In the genomic region with DNA sequence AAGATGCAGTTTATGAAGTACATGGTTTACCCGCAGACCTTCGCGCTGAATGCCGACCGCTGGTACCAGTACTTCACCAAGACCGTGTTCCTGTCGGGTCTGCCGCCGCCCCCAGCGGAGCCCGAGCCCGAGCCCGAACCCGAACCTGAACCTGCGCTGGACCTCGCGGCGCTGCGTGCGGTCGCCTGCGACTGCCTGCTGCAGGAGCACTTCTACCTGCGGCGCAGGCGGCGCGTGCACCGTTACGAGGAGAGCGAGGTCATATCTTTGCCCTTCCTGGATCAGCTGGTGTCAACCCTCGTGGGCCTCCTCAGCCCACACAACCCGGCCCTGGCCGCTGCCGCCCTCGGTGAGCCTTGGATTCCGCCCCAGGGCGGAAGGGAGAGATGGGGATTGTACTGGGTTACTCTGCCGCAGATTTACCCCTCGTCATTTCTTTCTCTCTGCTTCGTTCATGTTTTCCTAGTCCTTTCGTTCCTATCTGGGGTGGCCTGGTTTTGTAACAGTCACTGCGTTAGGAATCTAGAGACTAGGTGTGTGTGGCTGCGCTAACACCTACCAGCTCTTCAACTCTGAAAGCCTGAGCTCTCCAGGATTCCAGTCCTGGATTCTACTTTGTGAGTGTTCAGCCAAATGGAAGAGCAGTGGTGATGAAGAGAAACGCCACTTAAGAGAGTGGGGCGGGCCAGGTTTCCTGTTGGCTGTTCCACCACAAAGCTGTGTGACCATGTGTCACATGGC, we compare ENCODE assay signal across 8 cellular contexts. TPM values are rescaled to one million over a fixed set of nuclear protein-coding genes. Genes with fewer than 3 reads are reported as not detected.
DNase-seq lines count a peak whose midpoint lies in the region; ATAC-seq, FAIRE-seq and TF ChIP-seq lines count a peak whose summit lies in the region.

No MANE protein-coding gene starts in this region.

- DNase-seq in GF-D8 (lab: John Stamatoyannopoulos, UW) (peak; percentile 46), GOT3 (lab: John Stamatoyannopoulos, UW) (peak; percentile 21), Kasumi-1 (lab: John Stamatoyannopoulos, UW) (peak; percentile 61 to 65), SK-N-DZ (ENCODE audit: low spot score) (peak; percentile 41), amniotic stem cell (lab: John Stamatoyannopoulos, UW) (peak; percentile 53), right cardiac atrium (peak; percentile 21 to 74 (median 62)), D721Med (ENCODE audit: insufficient read length, low spot score) (no peak)

- H3K4me3 ChIP-seq in right cardiac atrium (ENCODE audit: low read length): peak overlapping the region; percentile 90
- H3K4me3 ChIP-seq in rectal smooth muscle tissue (ENCODE audit: low read length): peak overlapping the region; percentile 89

- H3K4me1 ChIP-seq in right cardiac atrium (ENCODE audit: control insufficient read depth, insufficient read depth, low read length) (no peaks in the 10 kb centered on the region), rectal smooth muscle tissue (ENCODE audit: control insufficient read depth, insufficient read depth, low read length) (peaks cover 8% of the 10 kb centered on the region)

- WGBS in right cardiac atrium: under 1% methylated on average over 45 of the region's 45 CpGs

- no peak for FAIRE-seq in D721Med (lab: Jason Lieb, UNC)

- H3K9me3 ChIP-seq in right cardiac atrium (ENCODE audit: control insufficient read depth, low read length): no peaks in the 10 kb centered on the region

- H3K9ac ChIP-seq in rectal smooth muscle tissue (ENCODE audit: low read length): peak overlapping the region; percentile 70

- intact Hi-C loops in right cardiac atrium (cut with DNase I): no loop called here

- peak overlapping the region; percentile 88 for H3K27ac ChIP-seq in right cardiac atrium (ENCODE audit: low read length)
- peak overlapping the region; percentile 88 for H3K27ac ChIP-seq in rectal smooth muscle tissue (ENCODE audit: low read depth, low read length)

- H3K27me3 ChIP-seq in right cardiac atrium (ENCODE audit: control insufficient read depth, insufficient read depth) (no peaks in the 10 kb centered on the region), rectal smooth muscle tissue (ENCODE audit: control insufficient read depth, insufficient read depth, low read length) (no peaks in the 10 kb centered on the region)

- ATAC-seq in right cardiac atrium: peak; percentile 59 to 68

- peaks cover 4% of the 10 kb centered on the region for H3K36me3 ChIP-seq in rectal smooth muscle tissue (ENCODE audit: control insufficient read depth, insufficient read depth, low read length)

- no peak for TF ChIP-seq CTCF in D721Med (IDR thresholded peaks at IDR 0.05; ENCODE audit: insufficient read depth, missing control alignments)

RNA-seq across cellular contexts. Expression of a gene that starts 0.6 kb away (rescaled TPM):
- 85.2 and 85.5 TPM in 2 replicates for polyA plus RNA-seq in SK-N-DZ (2014; cell fraction: cytosol; rRNA removed)
- 63.3 and 70.9 TPM in 2 replicates for polyA plus RNA-seq in SK-N-DZ (2014; cell fraction: nucleus; rRNA removed)
- total RNA-seq in right cardiac atrium: 10 to 100 TPM; 50.3 to 71.7 (median 58.2) TPM
- polyA plus RNA-seq in right cardiac atrium: 36.8 TPM
